Comparison of ENCODE assay signal across 8 cellular contexts in genomic region chr9:37486256-37486615, GRCh38. TPM values are rescaled to one million over a fixed set of nuclear protein-coding genes. Genes with fewer than 3 reads are reported as not detected.
A peak's percentile ranks its signal among the peaks of the same experiment; 100 is the strongest.
DNase-seq lines count a peak whose midpoint lies in the region; ATAC-seq and TF ChIP-seq lines count a peak whose summit lies in the region.

No MANE protein-coding gene starts in this region.

- intact Hi-C loops in prostate gland (cut with DNase I), result loop anchor here (5.0 to 10.0 kb wide), 5 partner anchors 91 to 909 kb away; partner anchors contain the start of genes ALDH1B1, EXOSC3, FBXO10 and SLC25A51

- no peak for DNase-seq in SJSA1 (ENCODE audit: low read depth in 1 of 2, low spot score in 2 of 2)
- DNase-seq in fibroblast of mammary gland (ENCODE audit: low read depth), result no peak
- DNase-seq in prostate gland (ENCODE audit: low spot score), result no peak
- no peak for DNase-seq in superior temporal gyrus (ENCODE audit: extremely low spot score)
- DNase-seq in activated effector memory CD4-positive, alpha-beta T cell treated with anti-CD3 and anti-CD28 coated beads, Interleukin-2, amount 50 U/mL, for 16 hours, result no peak

- H3K4me3 ChIP-seq in GM08714 (ENCODE audit: low read length) (peak overlapping the region; percentile 86), SJSA1 (peak overlapping the region; percentile 52), fibroblast of mammary gland (ENCODE audit: control insufficient read depth, low read depth, low read length) (peak overlapping the region; percentile 75), prostate gland (peak overlapping the region; percentile 63)

- H3K27me3 ChIP-seq in SJSA1 (replicated peaks) (no peaks in the 10 kb centered on the region), prostate gland (replicated peaks; ENCODE audit: insufficient read depth) (no peaks in the 10 kb centered on the region)

- H3K36me3 ChIP-seq in SJSA1, result no peaks in the 10 kb centered on the region
- H3K36me3 ChIP-seq in prostate gland, result no peaks in the 10 kb centered on the region

- TF ChIP-seq POLR2A in prostate gland (IDR thresholded peaks at IDR 0.05), result no peak

- WGBS in prostate gland, result 1% methylated on average over 7 of the region's 7 CpGs

- ATAC-seq in GM18873 (IDR thresholded peaks at IDR 0.05; ENCODE audit: low FRiP score, unreplicated experiment), result no peak
- ATAC-seq in HG03565 (IDR thresholded peaks at IDR 0.05; ENCODE audit: unreplicated experiment), result no peak

- H3K4me1 ChIP-seq in SJSA1 (replicated peaks), result peaks cover 11% of the 10 kb centered on the region
- H3K4me1 ChIP-seq in prostate gland (replicated peaks), result no peaks in the 10 kb centered on the region

- H3K9me3 ChIP-seq in SJSA1 (replicated peaks) (no peaks in the 10 kb centered on the region), prostate gland (no peaks in the 10 kb centered on the region)

- no peak overlapping the region for H3K27ac ChIP-seq in SJSA1
- peak overlapping the region; percentile 53 to 65 for H3K27ac ChIP-seq in prostate gland

- TF ChIP-seq CTCF in fibroblast of mammary gland (conservative IDR thresholded peaks at IDR 0.05; ENCODE audit: control insufficient read depth, insufficient read depth, low read depth, low read length), result no peak
- TF ChIP-seq CTCF in prostate gland (IDR thresholded peaks at IDR 0.05), result no peak

RNA-seq across cellular contexts. Expression of gene POLR1E, which starts 0.5 kb away (rescaled TPM):
- 21.4 TPM in 2 replicates for total RNA-seq in SJSA1 (2014; rRNA removed; shearing (Covaris generic))
- total RNA-seq in prostate gland, result 10 to 100 TPM; 20.7 to 21.0 TPM

RNA-seq across cellular contexts. Expression of gene ZBTB5, which starts 21.0 kb away (rescaled TPM):
- total RNA-seq in SJSA1 (2014; rRNA removed; shearing (Covaris generic)), result 12.8 and 13.7 TPM in 2 replicates
- 10 to 100 TPM; 17.8 to 26.6 TPM for total RNA-seq in prostate gland
